ENCODE assay signal across 8 cellular contexts in the genomic region with DNA sequence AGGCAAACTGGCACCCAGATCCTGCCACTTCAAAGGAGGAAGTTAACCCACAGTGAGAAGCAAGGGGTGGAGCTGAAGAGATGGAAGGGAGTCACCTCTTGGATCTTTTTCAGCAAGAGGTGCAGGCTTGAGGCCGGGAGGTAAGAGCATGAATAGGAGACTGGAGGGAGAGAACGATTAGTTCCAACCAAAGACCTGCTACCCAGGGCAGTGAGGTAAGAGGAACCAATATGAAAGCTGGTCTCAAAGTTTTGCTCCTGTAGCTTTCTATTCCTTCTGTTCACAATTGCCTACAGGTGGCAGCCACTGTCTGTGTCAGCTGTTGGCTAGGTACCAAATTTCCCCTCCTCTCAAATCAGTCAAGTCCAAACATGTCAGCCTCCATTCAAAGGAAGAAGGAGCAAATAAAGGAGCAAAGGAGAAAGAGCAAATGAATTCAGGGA. TPM values are rescaled to one million over a fixed set of nuclear protein-coding genes. Genes with fewer than 3 reads are reported as not detected.
DNase-seq lines count a peak whose midpoint lies in the region; ATAC-seq and TF ChIP-seq lines count a peak whose summit lies in the region.

No MANE protein-coding gene starts in this region.

- H3K27me3 ChIP-seq in heart right ventricle = peaks cover 0 to 7% (median 3%) of the 10 kb centered on the region in 7 donors

- no peaks in the 10 kb centered on the region for H3K9me3 ChIP-seq in heart right ventricle

- POLR2A ChIA-PET in activated naive CD8-positive, alpha-beta T cell treated with anti-CD3 and anti-CD28 coated beads, Interleukin-2, amount 10 ng/mL, durations not matched to agents 7 days and 5 days (lab: Charles Lee) = interaction anchor here (0.6 to 2.4 kb wide), 6 partner anchors 17 to 482 kb away, joined by 3 to 16 read pairs (median 4); no protein-coding TSS in a partner anchor
- POLR2A ChIA-PET in HEK293T (lab: Yijun Ruan, JAX) = interaction anchor here (0.9 kb wide), 1 partner anchor 80 kb away, joined by 4 read pairs; a partner anchor contains a TSS

- no peak for TF ChIP-seq CTCF in heart right ventricle (IDR thresholded peaks at IDR 0.05)

- CTCF ChIA-PET in HEK293T (lab: Yijun Ruan, JAX) = interaction anchor here (1.2 to 1.5 kb wide), 3 partner anchors 22 to 61 kb away, joined by 3 to 5 read pairs (median 3); no protein-coding TSS in a partner anchor

- H3K4me3 Mint-ChIP-seq in activated naive CD8-positive, alpha-beta T cell treated with anti-CD3 and anti-CD28 coated beads, Interleukin-2, amount 10 ng/mL, durations not matched to agents 7 days and 5 days = peak overlapping the region; percentile 34

- peaks cover 30% of the 10 kb centered on the region for H3K4me1 Mint-ChIP-seq in activated naive CD8-positive, alpha-beta T cell treated with anti-CD3 and anti-CD28 coated beads, Interleukin-2, amount 10 ng/mL, durations not matched to agents 7 days and 5 days

- H3K4me1 ChIP-seq in heart right ventricle = peaks cover 0 to 5% (median 0%) of the 10 kb centered on the region in 9 donors

- H3K27ac ChIP-seq in heart right ventricle = no peak overlapping the region

- no peaks in the 10 kb centered on the region for H3K27me3 Mint-ChIP-seq in activated naive CD8-positive, alpha-beta T cell treated with anti-CD3 and anti-CD28 coated beads, Interleukin-2, amount 10 ng/mL, durations not matched to agents 7 days and 5 days

- 46 to 47% methylated on average over 2 of the region's 2 CpGs for WGBS in heart right ventricle, 2 donors

- no peaks in the 10 kb centered on the region for H3K36me3 ChIP-seq in heart right ventricle

- peak overlapping the region; percentile 53 for H3K27ac Mint-ChIP-seq in activated naive CD8-positive, alpha-beta T cell treated with anti-CD3 and anti-CD28 coated beads, Interleukin-2, amount 10 ng/mL, durations not matched to agents 7 days and 5 days

- H3K36me3 Mint-ChIP-seq in activated naive CD8-positive, alpha-beta T cell treated with anti-CD3 and anti-CD28 coated beads, Interleukin-2, amount 10 ng/mL, durations not matched to agents 7 days and 5 days = peaks cover 2% of the 10 kb centered on the region

- DNase-seq in AML-193 (lab: John Stamatoyannopoulos, UW) = peak; percentile 55 to 68
- peak; percentile 41 for DNase-seq in NCI-H2107 (lab: John Stamatoyannopoulos, UW)
- DNase-seq in activated naive CD8-positive, alpha-beta T cell treated with anti-CD3 and anti-CD28 coated beads, Interleukin-2, amount 10 ng/mL, durations not matched to agents 7 days and 5 days = no peak
- DNase-seq in HEK293T (ENCODE audit: extremely low spot score) = no peak
- DNase-seq in heart right ventricle = no peak

- no peak overlapping the region for H3K4me3 ChIP-seq in heart right ventricle

- no peaks in the 10 kb centered on the region for H3K9me3 Mint-ChIP-seq in activated naive CD8-positive, alpha-beta T cell treated with anti-CD3 and anti-CD28 coated beads, Interleukin-2, amount 10 ng/mL, durations not matched to agents 7 days and 5 days

- peak; percentile 77 for ATAC-seq in GM18511 (IDR thresholded peaks at IDR 0.05; ENCODE audit: unreplicated experiment)
- ATAC-seq in activated naive CD8-positive, alpha-beta T cell treated with anti-CD3 and anti-CD28 coated beads, Interleukin-2, amount 10 ng/mL, durations not matched to agents 7 days and 5 days (ENCODE audit: low read depth) = peak; percentile 66
- no peak for ATAC-seq in HG03354 (IDR thresholded peaks at IDR 0.05; ENCODE audit: poor library complexity, severe bottlenecking, unreplicated experiment)
- ATAC-seq in HG02588 (IDR thresholded peaks at IDR 0.05; ENCODE audit: unreplicated experiment) = no peak
- no peak for ATAC-seq in heart right ventricle

- intact Hi-C loops in heart right ventricle (cut with DNase I) = no loop called here

TF ChIP-seq in HEK293T, 16 proteins besides CTCF, POLR2A, EP300 and RAD21:
- no peak for TF ChIP-seq FOXK2 (IDR thresholded peaks at IDR 0.05)

RNA-seq across cellular contexts. Expression of a gene that starts 14.9 kb away (rescaled TPM):
- total RNA-seq in activated naive CD8-positive, alpha-beta T cell treated with anti-CD3 and anti-CD28 coated beads, Interleukin-2, amount 10 ng/mL, durations not matched to agents 7 days and 5 days = under 1 TPM; 0.34 to 0.53 TPM
- total RNA-seq in heart right ventricle = not detected
- not detected for polyA plus RNA-seq in heart right ventricle

RNA-seq across cellular contexts. Expression of a gene that starts 18.7 kb away (rescaled TPM):
- total RNA-seq in activated naive CD8-positive, alpha-beta T cell treated with anti-CD3 and anti-CD28 coated beads, Interleukin-2, amount 10 ng/mL, durations not matched to agents 7 days and 5 days = 1 to 10 TPM; 1.2 to 2.1 TPM
- under 1 TPM in 1 of 10 donors, not detected in 9; 0.08 TPM for total RNA-seq in heart right ventricle
- polyA plus RNA-seq in heart right ventricle = under 1 TPM in 1 of 2 donors, not detected in 1; 0.01 TPM

RNA-seq across cellular contexts. Expression of a gene that starts 24.9 kb away (rescaled TPM):
- total RNA-seq in activated naive CD8-positive, alpha-beta T cell treated with anti-CD3 and anti-CD28 coated beads, Interleukin-2, amount 10 ng/mL, durations not matched to agents 7 days and 5 days = 10 to 100 TPM; 11.3 TPM
- total RNA-seq in heart right ventricle = 1 to 10 TPM; 2.7 to 4.3 (median 3.6) TPM
- polyA plus RNA-seq in heart right ventricle = 1 to 10 TPM; 1.2 to 1.3 TPM

RNA-seq across cellular contexts. Expression of a gene that starts 47.3 kb away (rescaled TPM):
- 10 to 100 TPM; 52.9 to 59.6 TPM for total RNA-seq in activated naive CD8-positive, alpha-beta T cell treated with anti-CD3 and anti-CD28 coated beads, Interleukin-2, amount 10 ng/mL, durations not matched to agents 7 days and 5 days
- total RNA-seq in heart right ventricle = 1 to 10 TPM; 2.4 to 6.3 (median 3.9) TPM
- polyA plus RNA-seq in heart right ventricle = 1 to 10 TPM; 1.1 to 2.9 TPM

RNA-seq across cellular contexts. Expression of a gene that starts 57.7 kb away (rescaled TPM):
- 10 to 100 TPM; 13.1 to 16.1 TPM for total RNA-seq in activated naive CD8-positive, alpha-beta T cell treated with anti-CD3 and anti-CD28 coated beads, Interleukin-2, amount 10 ng/mL, durations not matched to agents 7 days and 5 days
- total RNA-seq in heart right ventricle = 10 to 100 TPM in 9 of 10 donors, 1 to 10 TPM in 1; 9.5 to 16.2 (median 12.0) TPM
- polyA plus RNA-seq in heart right ventricle = 10 to 100 TPM; 15.0 to 20.2 TPM

Comparison
In these comparisons a context has a peak if more than half of its experiments do, and no peak if none do; other contexts are left out.
1. DNase-seq: peak in AML-193 (2 of 2) and NCI-H2107 (single experiment); none in activated naive CD8-positive, alpha-beta T cell treated with anti-CD3 and anti-CD28 coated beads, Interleukin-2, amount 10 ng/mL, durations not matched to agents 7 days and 5 days (single experiment), HEK293T (single experiment) and heart right ventricle (0 of 2).
2. ATAC-seq: peak in GM18511 (single experiment) and activated naive CD8-positive, alpha-beta T cell treated with anti-CD3 and anti-CD28 coated beads, Interleukin-2, amount 10 ng/mL, durations not matched to agents 7 days and 5 days (single experiment); none in HG03354 (single experiment), HG02588 (single experiment) and heart right ventricle (0 of 8).